Comparison of ENCODE assay signal across 26 cellular contexts in genomic region chr12:46898152-46898931, GRCh38.
"Had no signal": no experiment of that assay in that cellular context is flagged by ENCODE, and none has a peak within 500 bp of the region (broad histone marks: within the 10 kb centered on the region; RNA-seq: fewer than 3 reads in every experiment).

No MANE protein-coding gene starts in this region.

- H3K9ac ChIP-seq: neural progenitor cell, parathyroid adenoma had no signal

- H3K4me1 Mint-ChIP-seq: nephron progenitor cell, neural progenitor cell had no signal

- ATAC-seq: natural killer cell; right lobe of liver; stimulated activated memory B cell treated with anti-CD40 and anti-IgM and Interleukin-4, amounts not matched to agents 10 μg/mL and 1 μg/mL and 100 μg/mL, for 72 hours; upper lobe of right lung had no signal

- H3K4me3 ChIP-seq: left ventricle myocardium inferior, lung, neural progenitor cell, right atrium auricular region, right lobe of liver, smooth muscle cell, suprapubic skin, thoracic aorta, tibial artery, upper lobe of right lung had no signal

- H3K4me1 ChIP-seq: left ventricle myocardium inferior, neural progenitor cell, parathyroid adenoma, right atrium auricular region, right lobe of liver, suprapubic skin, upper lobe of right lung had no signal

- H3K27ac Mint-ChIP-seq: immature natural killer cell; naive B cell; natural killer cell; nephron progenitor cell; neural progenitor cell; stimulated activated memory B cell treated with anti-CD40 and anti-IgM and Interleukin-4, amounts not matched to agents 10 μg/mL and 1 μg/mL and 100 μg/mL, for 72 hours had no signal

- H3K9me3 ChIP-seq: left ventricle myocardium inferior, neutrophil, right atrium auricular region, right lobe of liver, suprapubic skin, thoracic aorta, tibial artery, upper lobe of right lung had no signal

- H2AFZ ChIP-seq: neural progenitor cell, parathyroid adenoma had no signal

- H3K4me3 Mint-ChIP-seq: immature natural killer cell; mesothelial cell of epicardium; naive B cell; natural killer cell; nephron progenitor cell; neural progenitor cell; stimulated activated memory B cell treated with anti-CD40 and anti-IgM and Interleukin-4, amounts not matched to agents 10 μg/mL and 1 μg/mL and 100 μg/mL, for 72 hours had no signal

- DNase-seq: hypothalamus; immature natural killer cell; islet precursor cell; left ventricle myocardium inferior; naive B cell; natural killer cell; nephron progenitor cell; occipital lobe; right lobe of liver; stimulated activated CD4-positive, alpha-beta T cell treated with anti-CD3 and anti-CD28 coated beads, Interleukin-1b, Interleukin-23, amount 100 ng/mL, for 48 hours; stimulated activated CD4-positive, alpha-beta T cell treated with anti-CD3 and anti-CD28 coated beads, Interleukin-2, amount 100 ng/mL, for 48 hours; stimulated activated CD4-positive, alpha-beta T cell treated with anti-CD3 and anti-CD28 coated beads, Interleukin-4, amount 100 ng/mL, for 4 hours; stimulated activated CD8-positive, alpha-beta memory T cell treated with anti-CD3 and anti-CD28 coated beads, Interleukin-4, amount 100 ng/mL, for 48 hours; stimulated activated naive CD4-positive, alpha-beta T cell treated with Interleukin-2 at 50 U/mL for 16 hours; tibial artery; upper lobe of right lung had no signal

- H3K27me3 ChIP-seq: neural progenitor cell, neutrophil, right atrium auricular region, right lobe of liver, suprapubic skin, tibial artery, upper lobe of right lung had no signal

- H3K9me3 Mint-ChIP-seq: naive B cell, nephron progenitor cell, neural progenitor cell had no signal

- H3K27ac ChIP-seq: left ventricle myocardium inferior, neural progenitor cell, neutrophil, parathyroid adenoma, right atrium auricular region, right lobe of liver, suprapubic skin, thoracic aorta, tibial artery, upper lobe of right lung had no signal

- H3K36me3 ChIP-seq: left ventricle myocardium inferior, neural progenitor cell, neutrophil, right atrium auricular region, right lobe of liver, suprapubic skin, thoracic aorta, tibial artery, upper lobe of right lung had no signal

- H3K36me3 Mint-ChIP-seq: mesothelial cell of epicardium, naive B cell, neural progenitor cell had no signal

- H3K79me2 ChIP-seq: parathyroid adenoma had no signal

- H3K4me2 ChIP-seq: neural progenitor cell, smooth muscle cell had no signal
